ENCODE assay signal across 18 cellular contexts in genomic region chr5:142973932-142974331, GRCh38.
DNase-seq lines count a peak whose midpoint lies in the region; ATAC-seq and TF ChIP-seq lines count a peak whose summit lies in the region.
"Had no signal": no experiment of that assay in that cellular context is flagged by ENCODE, and none has a peak within 500 bp of the region (broad histone marks: within the 10 kb centered on the region; RNA-seq: fewer than 3 reads in every experiment).

No MANE protein-coding gene starts in this region.

- H3K18ac ChIP-seq in mesendoderm (ENCODE audit: low read length) (peak overlapping the region; percentile 77), neuronal stem cell (ENCODE audit: low read length) (no peak overlapping the region)

- peak overlapping the region; percentile 15 for H4K5ac ChIP-seq in mesendoderm (ENCODE audit: low read length)

- ATAC-seq in stimulated activated naive CD8-positive, alpha-beta T cell treated with anti-CD3 and anti-CD28 coated beads, Interleukin-15, amount 100 ng/mL, for 72 hours: no peak
- no peak for ATAC-seq in activated CD8-positive, alpha-beta T cell treated with anti-CD3 and anti-CD28 coated beads, Interleukin-2, amount 10 ng/mL, durations not matched to agents 7 days and 5 days
- ATAC-seq in omental fat pad (ENCODE audit: low FRiP score): no peak
- ATAC-seq: A549, Right ventricle myocardium inferior had no signal

- H3K4me1 ChIP-seq in mesendoderm (ENCODE audit: control insufficient read depth, low read depth, low read length): no peaks in the 10 kb centered on the region
- no peaks in the 10 kb centered on the region for H3K4me1 ChIP-seq in neuronal stem cell (ENCODE audit: control insufficient read depth in 2 of 2, insufficient read depth in 1 of 2, low read depth in 1 of 2, low read length in 2 of 2)
- H3K4me1 ChIP-seq: HAP-1 had no signal

- H3K23ac ChIP-seq in mesendoderm (ENCODE audit: low read length): no peak overlapping the region
- H3K23ac ChIP-seq in neuronal stem cell (ENCODE audit: low read depth, low read length, poor library complexity): no peak overlapping the region

- H2BK15ac ChIP-seq in mesendoderm (replicated peaks; ENCODE audit: low read depth) (no peak overlapping the region), neuronal stem cell (ENCODE audit: low read length) (no peak overlapping the region)

- DNase-seq in stimulated activated naive CD8-positive, alpha-beta T cell treated with anti-CD3 and anti-CD28 coated beads, Interleukin-15, amount 100 ng/mL, for 72 hours: no peak
- no peak for DNase-seq in activated CD8-positive, alpha-beta T cell treated with anti-CD3 and anti-CD28 coated beads, Interleukin-2, amount 10 ng/mL, durations not matched to agents 7 days and 5 days
- DNase-seq in mesendoderm (no peak), occipital lobe (lab: John Stamatoyannopoulos, UW) (no peak), neuronal stem cell (ENCODE audit: low spot score) (no peak), omental fat pad (ENCODE audit: low spot score) (no peak)
- DNase-seq: CD4-positive, alpha-beta T cell; GF-D8; NCI-H1092; NCI-H1694; NCI-H2107; NCI-H226; NCI-H526; NK-92 treated with Interleukin-12 subunit alpha and Interleukin-12 subunit beta, amount 100 ng/mL, for 24 hours had no signal

- H4K8ac ChIP-seq in mesendoderm (ENCODE audit: low read depth, low read length) (no peak overlapping the region), neuronal stem cell (ENCODE audit: low read depth, low read length) (no peak overlapping the region)

- H3K9ac ChIP-seq in mesendoderm (ENCODE audit: low read length) (no peak overlapping the region), neuronal stem cell (ENCODE audit: low read depth, low read length, poor library complexity) (no peak overlapping the region)

- H2AFZ ChIP-seq in neuronal stem cell (ENCODE audit: low read length): no peak overlapping the region

- H2AK5ac ChIP-seq in mesendoderm (ENCODE audit: low read length) (no peak overlapping the region), neuronal stem cell (ENCODE audit: low read depth, low read length) (no peak overlapping the region)

- WGBS in mesendoderm (ENCODE audit: extremely low coverage, insufficient coverage, low lambda C conversion rate): no CpG with 5 or more reads among the region's 3 CpGs
- WGBS in neuronal stem cell (ENCODE audit: extremely low coverage in 2 of 2, insufficient read length in 2 of 2, insufficient replicate concordance in 1 of 2), 2 donors: no CpG with 5 or more reads among the region's 3 CpGs

- peaks cover 90% of the 10 kb centered on the region for H3K4me1 Mint-ChIP-seq in stimulated activated naive CD8-positive, alpha-beta T cell treated with anti-CD3 and anti-CD28 coated beads, Interleukin-15, Interleukin-2, amounts not matched to agents 100 ng/mL and 50 ng/mL, for 24 hours (ENCODE audit: low read depth)
- H3K4me1 Mint-ChIP-seq in stimulated activated naive CD8-positive, alpha-beta T cell treated with anti-CD3 and anti-CD28 coated beads, Interleukin-15, amount 100 ng/mL, for 72 hours: peaks cover 82% of the 10 kb centered on the region
- peaks cover 66% of the 10 kb centered on the region for H3K4me1 Mint-ChIP-seq in activated CD8-positive, alpha-beta T cell treated with anti-CD3 and anti-CD28 coated beads, Interleukin-2, amount 10 ng/mL, durations not matched to agents 7 days and 5 days (ENCODE audit: low read depth)

- H2BK120ac ChIP-seq in mesendoderm (ENCODE audit: low read depth, low read length): no peak overlapping the region
- no peak overlapping the region for H2BK120ac ChIP-seq in neuronal stem cell (ENCODE audit: low read depth, low read length)

- no peak overlapping the region for H2BK12ac ChIP-seq in neuronal stem cell (ENCODE audit: low read length)

- no peaks in the 10 kb centered on the region for H3K79me2 ChIP-seq in mesendoderm (ENCODE audit: control insufficient read depth, insufficient read depth, low read length)

- POLR2A ChIA-PET in activated CD8-positive, alpha-beta T cell treated with anti-CD3 and anti-CD28 coated beads, Interleukin-2, amount 10 ng/mL, durations not matched to agents 7 days and 5 days (lab: Charles Lee): interaction anchor here (0.6 kb wide), 1 partner anchor 123 kb away, joined by 4 read pairs; no protein-coding TSS in a partner anchor

- H3K9me3 Mint-ChIP-seq in stimulated activated naive CD8-positive, alpha-beta T cell treated with anti-CD3 and anti-CD28 coated beads, Interleukin-15, Interleukin-2, amounts not matched to agents 100 ng/mL and 50 ng/mL, for 24 hours: no peaks in the 10 kb centered on the region
- H3K9me3 Mint-ChIP-seq in stimulated activated naive CD8-positive, alpha-beta T cell treated with anti-CD3 and anti-CD28 coated beads, Interleukin-15, amount 100 ng/mL, for 72 hours: peaks cover 0 to 4% of the 10 kb centered on the region in 2 donors
- H3K9me3 Mint-ChIP-seq in activated CD8-positive, alpha-beta T cell treated with anti-CD3 and anti-CD28 coated beads, Interleukin-2, amount 10 ng/mL, durations not matched to agents 7 days and 5 days (ENCODE audit: insufficient read depth): no peaks in the 10 kb centered on the region
- H3K9me3 Mint-ChIP-seq: CD4-positive, alpha-beta T cell had no signal

- CTCF ChIA-PET in activated CD8-positive, alpha-beta T cell treated with anti-CD3 and anti-CD28 coated beads, Interleukin-2, amount 10 ng/mL, durations not matched to agents 7 days and 5 days (lab: Charles Lee): interaction anchor here (0.8 kb wide), 1 partner anchor 620 kb away, joined by 4 read pairs; no protein-coding TSS in a partner anchor

- H3K27ac ChIP-seq in mesendoderm (ENCODE audit: low read depth, low read length) (no peak overlapping the region), neuronal stem cell (replicated peaks; ENCODE audit: low read length) (no peak overlapping the region)
- H3K27ac ChIP-seq: A549 had no signal

- H3K9me3 ChIP-seq in neuronal stem cell (replicated peaks in 1 of 2; ENCODE audit: control insufficient read depth in 2 of 2, insufficient read depth in 1 of 2, low read depth in 1 of 2, low read length in 2 of 2): peaks cover 0 to 1% of the 10 kb centered on the region in 2 donors
- H3K9me3 ChIP-seq: A549, HAP-1 had no signal

- no peak overlapping the region for H2BK5ac ChIP-seq in mesendoderm (ENCODE audit: low read length)
- H2BK5ac ChIP-seq in neuronal stem cell (ENCODE audit: low read length): no peak overlapping the region

- no peak overlapping the region for H3K56ac ChIP-seq in mesendoderm (ENCODE audit: low read length)

- no peak overlapping the region for H3K14ac ChIP-seq in neuronal stem cell (ENCODE audit: low read length)

- no peak overlapping the region for H3K4me3 Mint-ChIP-seq in stimulated activated naive CD8-positive, alpha-beta T cell treated with anti-CD3 and anti-CD28 coated beads, Interleukin-15, Interleukin-2, amounts not matched to agents 100 ng/mL and 50 ng/mL, for 24 hours
- no peak overlapping the region for H3K4me3 Mint-ChIP-seq in stimulated activated naive CD8-positive, alpha-beta T cell treated with anti-CD3 and anti-CD28 coated beads, Interleukin-15, amount 100 ng/mL, for 72 hours
- no peak overlapping the region for H3K4me3 Mint-ChIP-seq in activated CD8-positive, alpha-beta T cell treated with anti-CD3 and anti-CD28 coated beads, Interleukin-2, amount 10 ng/mL, durations not matched to agents 7 days and 5 days
- H3K4me3 Mint-ChIP-seq: CD4-positive, alpha-beta T cell had no signal

- H3K36me3 ChIP-seq in mesendoderm (ENCODE audit: control insufficient read depth, insufficient read depth, low read length): no peaks in the 10 kb centered on the region
- no peaks in the 10 kb centered on the region for H3K36me3 ChIP-seq in neuronal stem cell (replicated peaks in 1 of 2; ENCODE audit: control insufficient read depth in 2 of 2, insufficient read depth in 2 of 2, low read length in 2 of 2)
- H3K36me3 ChIP-seq: HAP-1 had no signal

- no peak overlapping the region for H3K4me2 ChIP-seq in mesendoderm (ENCODE audit: low read length)
- no peak overlapping the region for H3K4me2 ChIP-seq in neuronal stem cell (ENCODE audit: insufficient read depth, low read length, poor library complexity, severe bottlenecking)
- H3K4me2 ChIP-seq: A549 had no signal

- no peaks in the 10 kb centered on the region for H3K27me3 ChIP-seq in mesendoderm (ENCODE audit: insufficient read depth, low read length, poor library complexity)
- no peaks in the 10 kb centered on the region for H3K27me3 ChIP-seq in neuronal stem cell (ENCODE audit: control insufficient read depth in 3 of 3, insufficient read depth in 3 of 3, low read depth in 1 of 3, low read length in 3 of 3)

- H3K79me1 ChIP-seq in mesendoderm (ENCODE audit: low read length) (no peaks in the 10 kb centered on the region), neuronal stem cell (ENCODE audit: low read depth, low read length) (no peaks in the 10 kb centered on the region)

- no peaks in the 10 kb centered on the region for H3K27me3 Mint-ChIP-seq in stimulated activated naive CD8-positive, alpha-beta T cell treated with anti-CD3 and anti-CD28 coated beads, Interleukin-15, Interleukin-2, amounts not matched to agents 100 ng/mL and 50 ng/mL, for 24 hours
- H3K27me3 Mint-ChIP-seq in stimulated activated naive CD8-positive, alpha-beta T cell treated with anti-CD3 and anti-CD28 coated beads, Interleukin-15, amount 100 ng/mL, for 72 hours: no peaks in the 10 kb centered on the region
- no peaks in the 10 kb centered on the region for H3K27me3 Mint-ChIP-seq in activated CD8-positive, alpha-beta T cell treated with anti-CD3 and anti-CD28 coated beads, Interleukin-2, amount 10 ng/mL, durations not matched to agents 7 days and 5 days (ENCODE audit: low read depth)
- H3K27me3 Mint-ChIP-seq: CD4-positive, alpha-beta T cell had no signal

- H3K36me3 Mint-ChIP-seq in stimulated activated naive CD8-positive, alpha-beta T cell treated with anti-CD3 and anti-CD28 coated beads, Interleukin-15, Interleukin-2, amounts not matched to agents 100 ng/mL and 50 ng/mL, for 24 hours (ENCODE audit: low read depth): peaks cover 4% of the 10 kb centered on the region
- peaks cover 40% of the 10 kb centered on the region for H3K36me3 Mint-ChIP-seq in activated CD8-positive, alpha-beta T cell treated with anti-CD3 and anti-CD28 coated beads, Interleukin-2, amount 10 ng/mL, durations not matched to agents 7 days and 5 days (ENCODE audit: low read depth)

- H3K4ac ChIP-seq in mesendoderm (ENCODE audit: low read depth, low read length) (no peak overlapping the region), neuronal stem cell (ENCODE audit: low read length) (no peak overlapping the region)

- peak overlapping the region; percentile 34 for H3K27ac Mint-ChIP-seq in stimulated activated naive CD8-positive, alpha-beta T cell treated with anti-CD3 and anti-CD28 coated beads, Interleukin-15, Interleukin-2, amounts not matched to agents 100 ng/mL and 50 ng/mL, for 24 hours
- H3K27ac Mint-ChIP-seq in stimulated activated naive CD8-positive, alpha-beta T cell treated with anti-CD3 and anti-CD28 coated beads, Interleukin-15, amount 100 ng/mL, for 72 hours: no peak overlapping the region
- H3K27ac Mint-ChIP-seq in activated CD8-positive, alpha-beta T cell treated with anti-CD3 and anti-CD28 coated beads, Interleukin-2, amount 10 ng/mL, durations not matched to agents 7 days and 5 days: peak overlapping the region; percentile 48
- H3K27ac Mint-ChIP-seq: CD4-positive, alpha-beta T cell had no signal

- TF ChIP-seq CTCF in omental fat pad (IDR thresholded peaks at IDR 0.05): no peak

- no peak overlapping the region for H3K4me3 ChIP-seq in mesendoderm (ENCODE audit: low read length)
- H3K4me3 ChIP-seq in neuronal stem cell (ENCODE audit: low read length in 2 of 2): no peak overlapping the region
- H3K4me3 ChIP-seq: A549, HAP-1 had no signal

- H4K91ac ChIP-seq in neuronal stem cell (ENCODE audit: low read depth, low read length, poor library complexity): no peak overlapping the region

Comparison
In these comparisons a context has a peak if more than half of its experiments do, and no peak if none do; other contexts are left out.
1. H3K27ac Mint-ChIP-seq: peak in stimulated activated naive CD8-positive, alpha-beta T cell treated with anti-CD3 and anti-CD28 coated beads, Interleukin-15, Interleukin-2, amounts not matched to agents 100 ng/mL and 50 ng/mL, for 24 hours (single experiment) and activated CD8-positive, alpha-beta T cell treated with anti-CD3 and anti-CD28 coated beads, Interleukin-2, amount 10 ng/mL, durations not matched to agents 7 days and 5 days (single experiment); none in stimulated activated naive CD8-positive, alpha-beta T cell treated with anti-CD3 and anti-CD28 coated beads, Interleukin-15, amount 100 ng/mL, for 72 hours (0 of 2).